ENCODE assay signal across 8 cellular contexts in genomic region chr11:18394928-18395734, GRCh38. TPM values are rescaled to one million over a fixed set of nuclear protein-coding genes. Genes with fewer than 3 reads are reported as not detected.
DNase-seq lines count a peak whose midpoint lies in the region; ATAC-seq, FAIRE-seq and TF ChIP-seq lines count a peak whose summit lies in the region.

No MANE protein-coding gene starts in this region.

- no peaks in the 10 kb centered on the region for H3K27me3 Mint-ChIP-seq in brain

- H3K27ac Mint-ChIP-seq in brain: peak overlapping the region; percentile 97 to 100 (median 99)

- peak overlapping the region; percentile 80 for H3K27ac ChIP-seq in keratinocyte (ENCODE audit: control insufficient read depth, insufficient read depth, low read length)

- peaks cover 24 to 25% of the 10 kb centered on the region in 2 experiments for H3K36me3 ChIP-seq in keratinocyte (ENCODE audit: control insufficient read depth in 2 of 2, extremely low read depth in 1 of 2, insufficient read depth in 2 of 2, low read length in 2 of 2)

- peaks cover 27% of the 10 kb centered on the region for H3K36me3 Mint-ChIP-seq in brain

- H3K4me3 ChIP-seq in keratinocyte (ENCODE audit: control insufficient read depth in 2 of 3, extremely low read depth in 1 of 3, insufficient read depth in 2 of 3, low read depth in 1 of 3, low read length in 3 of 3): peak overlapping the region; percentile 70 to 100 (median 85)

- H3K4me1 Mint-ChIP-seq in brain: peaks cover 48% of the 10 kb centered on the region

- H3K9me3 ChIP-seq in keratinocyte (ENCODE audit: control insufficient read depth, low read depth, low read length): no peaks in the 10 kb centered on the region

- ATAC-seq in GM21526 (IDR thresholded peaks at IDR 0.05; ENCODE audit: low FRiP score, unreplicated experiment) (no peak), HG03571 (IDR thresholded peaks at IDR 0.05; ENCODE audit: unreplicated experiment) (no peak), HG02973 (IDR thresholded peaks at IDR 0.05; ENCODE audit: unreplicated experiment) (no peak)

- peaks cover 30% of the 10 kb centered on the region for H3K4me1 ChIP-seq in keratinocyte (ENCODE audit: control insufficient read depth, extremely low read depth, insufficient read depth, low read length)

- FAIRE-seq in H54 (lab: Jason Lieb, UNC) (no peak), keratinocyte (lab: Jason Lieb, UNC) (no peak)

- H4K20me1 ChIP-seq in keratinocyte (ENCODE audit: control insufficient read depth, extremely low read depth, insufficient read depth, low read length): peaks cover 12% of the 10 kb centered on the region

- peak overlapping the region; percentile 70 for H3K4me2 ChIP-seq in keratinocyte (ENCODE audit: control insufficient read depth, extremely low read depth, insufficient read depth, low read depth, low read length)

- 0 out of 2 replicates have a peak, but pooled peaks have one; percentile 7 for TF ChIP-seq POLR2A in H54 (IDR thresholded peaks at IDR 0.05; ENCODE audit: low read depth, low read length)

- H3K9me1 ChIP-seq in keratinocyte (ENCODE audit: control insufficient read depth, extremely low read depth, insufficient read depth, low read length): no peaks in the 10 kb centered on the region

- H2AFZ ChIP-seq in keratinocyte (ENCODE audit: control insufficient read depth, low read length): no peak overlapping the region

- peak overlapping the region; percentile 90 to 95 (median 92) for H3K4me3 Mint-ChIP-seq in brain

- peak overlapping the region; percentile 97 for H3K9ac ChIP-seq in keratinocyte (ENCODE audit: control insufficient read depth, extremely low read depth, insufficient read depth, low read length)

- dilution Hi-C loops in keratinocyte (cut with MboI; ENCODE audit: extremely low pct_ligation_motif_present, low sequenced_read_pairs): no loop called here

- no peak for TF ChIP-seq CTCF in brain (conservative IDR thresholded peaks at IDR 0.05)
- TF ChIP-seq CTCF in keratinocyte (optimal IDR thresholded peaks at IDR 0.05 in 1 of 3, IDR thresholded peaks at IDR 0.05 in 1 of 3, conservative IDR thresholded peaks at IDR 0.05 in 1 of 3; ENCODE audit: extremely low read depth in 1 of 3, insufficient read depth in 2 of 3, low read length in 3 of 3): no peak

- peaks cover 52% of the 10 kb centered on the region for H3K79me2 ChIP-seq in keratinocyte (ENCODE audit: control insufficient read depth, insufficient read depth, low read length)

- H3K9me3 Mint-ChIP-seq in brain: peaks cover 0 to 3% (median 0%) of the 10 kb centered on the region in 5 experiments

- no peaks in the 10 kb centered on the region for H3K27me3 ChIP-seq in keratinocyte (ENCODE audit: control insufficient read depth, extremely low read depth, insufficient read depth, low read length)

- no peak for DNase-seq in H54 (ENCODE audit: insufficient read length, low spot score)
- DNase-seq in RKO (ENCODE audit: low spot score): peak; percentile 48
- no peak for DNase-seq in keratinocyte (ENCODE audit: low read depth, low spot score)
- peak; percentile 22 for DNase-seq in stimulated activated CD4-positive, alpha-beta T cell treated with anti-CD3 and anti-CD28 coated beads, Interleukin-1b, Interleukin-23, amount 100 ng/mL, for 48 hours

RNA-seq across cellular contexts. Expression of gene LDHA, which starts 0.8 kb away (rescaled TPM):
- polyA plus RNA-seq in brain (ENCODE audit: insufficient read depth, low read depth, low replicate concordance) (162 TPM), keratinocyte (1,969 to 3,668 TPM (median 2,339 TPM) in 3 replicates)
- 2,639 TPM for polyA plus RNA-seq in keratinocyte (2011; ENCODE audit: low read depth)
- polyA plus RNA-seq in keratinocyte (2011; cell fraction: cytosol; rRNA removed): 2,323 and 3,371 TPM in 2 replicates
- polyA plus RNA-seq in keratinocyte (2011; cell fraction: nucleus; rRNA removed): 1,181 and 1,542 TPM in 2 replicates
- 1,656 and 1,816 TPM in 2 replicates for polyA plus RNA-seq in keratinocyte (2012; ENCODE audit: low replicate concordance)
- polyA minus RNA-seq in keratinocyte: 472 to 2,685 TPM (median 2,354 TPM) in 3 replicates
- polyA minus RNA-seq in keratinocyte (2011; cell fraction: cytosol; rRNA and poly(A)+ RNA removed): 2,926 TPM
- polyA minus RNA-seq in keratinocyte (2011; cell fraction: nucleus; rRNA and poly(A)+ RNA removed): 416 and 978 TPM in 2 replicates

RNA-seq across cellular contexts. Expression of gene LDHC, which starts 17.0 kb away (rescaled TPM):
- polyA plus RNA-seq in brain (ENCODE audit: insufficient read depth, low read depth, low replicate concordance) (not detected), keratinocyte (0.10 TPM in 1 of 3 replicates, not detected in the others)
- polyA plus RNA-seq in keratinocyte (2011; ENCODE audit: low read depth): 0.17 TPM
- 0.11 TPM in 1 of 2 replicates, not detected in the other for polyA plus RNA-seq in keratinocyte (2011; cell fraction: cytosol; rRNA removed)
- polyA plus RNA-seq in keratinocyte (2011; cell fraction: nucleus; rRNA removed): not detected in 2 replicates
- polyA plus RNA-seq in keratinocyte (2012; ENCODE audit: low replicate concordance): 0.44 TPM in 1 of 2 replicates, not detected in the other
- polyA minus RNA-seq in keratinocyte: not detected in 3 replicates
- polyA minus RNA-seq in keratinocyte (2011; cell fraction: cytosol; rRNA and poly(A)+ RNA removed): not detected
- polyA minus RNA-seq in keratinocyte (2011; cell fraction: nucleus; rRNA and poly(A)+ RNA removed): not detected in 2 replicates

Comparison
In these comparisons a context has a peak if more than half of its experiments do, and no peak if none do; other contexts are left out.
1. DNase-seq: peak in RKO (single experiment) and stimulated activated CD4-positive, alpha-beta T cell treated with anti-CD3 and anti-CD28 coated beads, Interleukin-1b, Interleukin-23, amount 100 ng/mL, for 48 hours (single experiment); none in H54 (single experiment) and keratinocyte (single experiment).